Comparison of ENCODE assay signal across 8 cellular contexts in genomic region chr20:35305682-35306556, GRCh38. TPM values are rescaled to one million over a fixed set of nuclear protein-coding genes. Genes with fewer than 3 reads are reported as not detected.
DNase-seq lines count a peak whose midpoint lies in the region; ATAC-seq and TF ChIP-seq lines count a peak whose summit lies in the region.

No MANE protein-coding gene starts in this region.

- TF ChIP-seq CTCF in Calu3 (IDR thresholded peaks at IDR 0.05; ENCODE audit: unreplicated experiment) (no peak), kidney epithelial cell (IDR thresholded peaks at IDR 0.05; ENCODE audit: insufficient read depth, low read length, poor library complexity, severe bottlenecking) (no peak), OCI-LY7 (conservative IDR thresholded peaks at IDR 0.05; ENCODE audit: low read length) (no peak)

- H3K27ac Mint-ChIP-seq in Calu3 (ENCODE audit: unreplicated experiment): peak overlapping the region; percentile 88

- H3K4me3 Mint-ChIP-seq in Calu3 (ENCODE audit: low read depth, unreplicated experiment): peak overlapping the region; percentile 7

- BruUV-seq in Calu3 (replicated peaks; lab: Mats Ljungman, UMichigan) (no TSS peak), OCI-LY7 (replicated peaks; lab: Mats Ljungman, UMichigan) (no TSS peak)

- H3K27ac ChIP-seq in OCI-LY7 (ENCODE audit: low read depth, low read length, poor library complexity, severe bottlenecking): no peak overlapping the region

- no peaks in the 10 kb centered on the region for H3K79me2 ChIP-seq in OCI-LY7 (ENCODE audit: insufficient read depth, low read depth, low read length)

- H3K4me3 ChIP-seq in kidney epithelial cell (ENCODE audit: low read depth, low read length): no peak overlapping the region
- H3K4me3 ChIP-seq in OCI-LY7 (ENCODE audit: low read depth, low read length, poor library complexity, severe bottlenecking): no peak overlapping the region

- CTCF ChIA-PET in Calu3 (lab: Charles Lee): interaction anchor here (0.6 to 4.2 kb wide), 25 partner anchors 9 to 493 kb away, joined by 3 to 85 read pairs (median 5); partner anchors contain the start of genes CEP250, EIF6, FAM83C and MMP24OS
- CTCF ChIA-PET in OCI-LY7 (lab: Charles Lee; ENCODE audit: unreplicated experiment): no interaction called here

- peak; percentile 96 for DNase-seq in Calu3
- peak; percentile 49 for DNase-seq in OCI-M1 (lab: John Stamatoyannopoulos, UW)
- peak; percentile 71 for DNase-seq in activated naive CD4-positive, alpha-beta T cell treated with anti-CD3 and anti-CD28 coated beads, Interleukin-2, amount 50 U/mL, for 16 hours
- peak; percentile 100 for DNase-seq in kidney epithelial cell (ENCODE audit: low read depth)
- DNase-seq in stimulated activated CD8-positive, alpha-beta memory T cell treated with anti-CD3 and anti-CD28 coated beads, Interleukin-15, amount 100 ng/mL, for 24 hours (ENCODE audit: low read depth): peak; percentile 35
- DNase-seq in OCI-LY7 (ENCODE audit: low spot score): no peak

- peaks cover 41% of the 10 kb centered on the region for H3K36me3 Mint-ChIP-seq in Calu3 (ENCODE audit: insufficient read depth, unreplicated experiment)

- H3K4me1 ChIP-seq in OCI-LY7 (ENCODE audit: insufficient read depth, low read length, poor library complexity, severe bottlenecking): peaks cover 5% of the 10 kb centered on the region

- no peaks in the 10 kb centered on the region for H4K20me1 ChIP-seq in OCI-LY7 (ENCODE audit: insufficient read depth, low read length)

- peaks cover 1% of the 10 kb centered on the region for H3K36me3 ChIP-seq in kidney epithelial cell (ENCODE audit: control insufficient read depth, insufficient read depth, low read length)
- H3K36me3 ChIP-seq in OCI-LY7 (ENCODE audit: insufficient read depth, low read length): no peaks in the 10 kb centered on the region; the same call in 1 of the 2 replicates

- no peaks in the 10 kb centered on the region for H3K9me2 ChIP-seq in OCI-LY7 (ENCODE audit: insufficient read depth, low read length)

- intact Hi-C loops in Calu3 (cut with micrococcal nuclease; ENCODE audit: unreplicated experiment) (no loop called here), OCI-LY7 (cut with micrococcal nuclease; ENCODE audit: unreplicated experiment) (loop anchor here (2.0 kb wide), 1 partner anchor 23 kb away; no protein-coding TSS in a partner anchor)

- no peak overlapping the region for H2AFZ ChIP-seq in OCI-LY7 (ENCODE audit: low read length)

- H3K4me2 ChIP-seq in OCI-LY7 (ENCODE audit: low read length): no peak overlapping the region

- POLR2A ChIA-PET in OCI-LY7 (lab: Charles Lee): interaction anchor here (2.4 kb wide), 1 partner anchor 8 kb away, joined by 8 read pairs; no protein-coding TSS in a partner anchor

- peaks cover 88% of the 10 kb centered on the region for H3K4me1 Mint-ChIP-seq in Calu3 (ENCODE audit: low read depth, unreplicated experiment)

- H3K9me3 ChIP-seq in OCI-LY7 (ENCODE audit: low read length): no peaks in the 10 kb centered on the region

- H3K27me3 ChIP-seq in kidney epithelial cell (ENCODE audit: control insufficient read depth, insufficient read depth, low read length): no peaks in the 10 kb centered on the region

- no peak for ATAC-seq in GM19467 (IDR thresholded peaks at IDR 0.05; ENCODE audit: unreplicated experiment)
- ATAC-seq in GM19395 (IDR thresholded peaks at IDR 0.05; ENCODE audit: unreplicated experiment): no peak

- no peaks in the 10 kb centered on the region for H3K27me3 Mint-ChIP-seq in Calu3 (ENCODE audit: unreplicated experiment)

- H3K9me3 Mint-ChIP-seq in Calu3 (ENCODE audit: low read depth, unreplicated experiment): no peaks in the 10 kb centered on the region

RNA-seq across cellular contexts. Expression of gene FAM83C, which starts 13.7 kb away (rescaled TPM):
- total RNA-seq in Calu3 (2022) (0.12 TPM in 1 of 2 replicates, not detected in the other), kidney epithelial cell (not detected in 2 replicates), OCI-LY7 (2022) (not detected in 2 replicates)
- not detected in 2 replicates for total RNA-seq in OCI-LY7 (2014; rRNA removed; shearing (Covaris generic))

RNA-seq across cellular contexts. Expression of gene EIF6, which starts 21.3 kb away (rescaled TPM):
- total RNA-seq in Calu3 (2022) (271 and 317 TPM in 2 replicates), kidney epithelial cell (284 and 332 TPM in 2 replicates), OCI-LY7 (2022) (90.6 and 106 TPM in 2 replicates)
- total RNA-seq in OCI-LY7 (2014; rRNA removed; shearing (Covaris generic)): 93.9 and 113 TPM in 2 replicates

RNA-seq across cellular contexts. Expression of gene MMP24OS, which starts 28.0 kb away (rescaled TPM):
- total RNA-seq in Calu3 (2022) (86.8 and 95.4 TPM in 2 replicates), kidney epithelial cell (17.5 and 19.3 TPM in 2 replicates), OCI-LY7 (2022) (44.6 and 48.5 TPM in 2 replicates)
- 13.2 and 14.8 TPM in 2 replicates for total RNA-seq in OCI-LY7 (2014; rRNA removed; shearing (Covaris generic))
